20 cellular contexts compared by ENCODE assay signal in genomic region chrX:33968611-33969010, GRCh38.
"Had no signal": no experiment of that assay in that cellular context is flagged by ENCODE, and none has a peak within 500 bp of the region (broad histone marks: within the 10 kb centered on the region; RNA-seq: fewer than 3 reads in every experiment).

No MANE protein-coding gene starts in this region.

- H3K27ac ChIP-seq: coronary artery, dorsolateral prefrontal cortex, esophagus muscularis mucosa, foreskin keratinocyte, gastroesophageal sphincter, heart left ventricle, hepatocyte, left ventricle myocardium inferior, lower lobe of right lung had no signal

- H3K9me3 ChIP-seq: esophagus muscularis mucosa, gastroesophageal sphincter, heart left ventricle, left ventricle myocardium inferior, lower lobe of right lung, mucosa of descending colon had no signal

- H3K4me3 ChIP-seq: coronary artery, dorsolateral prefrontal cortex, esophagus muscularis mucosa, gastroesophageal sphincter, heart left ventricle, hepatocyte, left ventricle myocardium inferior, lower lobe of right lung, mucosa of descending colon had no signal

- H3K27me3 ChIP-seq: esophagus muscularis mucosa, foreskin keratinocyte, gastroesophageal sphincter, heart left ventricle, hepatocyte had no signal

- H3K36me3 ChIP-seq: esophagus muscularis mucosa, gastroesophageal sphincter, heart left ventricle, left ventricle myocardium inferior, lower lobe of right lung had no signal

- ATAC-seq: foreskin keratinocyte, gastroesophageal sphincter, heart left ventricle, left colon, left lobe of liver, mucosa of descending colon had no signal

- H3K4me1 ChIP-seq: esophagus muscularis mucosa, foreskin keratinocyte, gastroesophageal sphincter, heart left ventricle, left ventricle myocardium inferior, lower lobe of right lung had no signal

- DNase-seq: dermis blood vessel endothelial cell; dorsolateral prefrontal cortex; effector CD4-positive, alpha-beta T cell; effector memory CD4-positive, alpha-beta T cell; foreskin keratinocyte; heart left ventricle; hypothalamus; immature natural killer cell; kidney glomerular epithelial cell; left colon; left ventricle myocardium inferior; lower lobe of right lung; mesenchymal stem cell; naive B cell had no signal
